ENCODE assay signal across 1 cellular context in the genomic region with DNA sequence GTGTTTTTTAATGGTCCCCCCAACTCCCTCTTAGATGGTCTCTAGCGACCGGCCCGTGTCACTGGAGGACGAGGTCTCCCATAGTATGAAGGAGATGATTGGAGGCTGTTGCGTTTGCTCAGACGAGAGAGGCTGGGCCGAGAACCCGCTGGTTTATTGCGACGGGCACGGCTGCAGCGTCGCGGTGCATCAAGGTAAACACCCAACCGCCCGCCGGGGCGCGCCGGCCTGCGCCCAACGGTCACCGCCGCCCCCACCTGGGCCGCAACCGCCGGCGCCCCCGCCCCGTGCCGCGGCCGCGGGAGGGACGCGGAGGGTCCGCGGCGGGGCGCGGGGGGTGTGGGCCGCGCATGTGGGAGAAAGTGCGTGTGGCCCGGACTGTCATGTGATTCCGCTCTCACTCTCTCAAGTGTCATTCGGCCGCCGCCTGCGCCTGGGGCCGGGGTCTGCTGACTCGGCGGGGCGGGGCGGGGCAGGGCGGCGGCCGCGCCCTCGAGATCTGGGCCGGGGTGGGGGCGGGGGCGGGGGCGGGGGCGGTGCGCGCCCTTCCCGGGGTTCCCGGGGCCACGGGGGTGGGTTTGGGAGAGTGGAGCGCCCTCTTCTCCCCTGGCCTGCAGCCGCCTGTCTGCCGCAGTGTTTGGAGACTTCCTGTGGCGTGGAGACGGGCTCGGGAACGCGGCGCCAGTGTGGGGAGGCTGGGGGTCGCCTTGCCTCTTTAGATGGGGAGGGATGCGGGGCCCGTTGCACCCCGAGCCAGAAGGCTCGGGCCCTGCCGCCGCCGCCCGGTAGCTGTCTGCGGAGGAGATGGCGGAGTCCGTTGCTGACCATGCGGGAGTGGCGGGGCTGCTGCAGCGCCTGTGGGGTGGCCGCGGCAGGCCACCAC.
TF ChIP-seq lines count a peak whose summit lies in the region.

No MANE protein-coding gene starts in this region.

TF ChIP-seq in K562, 482 proteins besides CTCF, POLR2A, EP300 and RAD21 (continued from another document and continues in another):
- TF ChIP-seq TFE3 (CRISPR knock-in tag; IDR thresholded peaks at IDR 0.05) (peak; percentile 17; the same call in 1 of the 2 replicates), HNRNPUL1 (IDR thresholded peaks at IDR 0.05; ENCODE audit: low read length) (no peak), ZBED1 (IDR thresholded peaks at IDR 0.05) (no peak), CBX3 (IDR thresholded peaks at IDR 0.05; ENCODE audit: borderline replicate concordance in 1 of 2, low read length in 2 of 2) (no peak), ZFP30 (CRISPR knock-in tag; IDR thresholded peaks at IDR 0.05; ENCODE audit: borderline replicate concordance) (no peak), ZFX (CRISPR knock-in tag; IDR thresholded peaks at IDR 0.05) (peak; percentile 62; the same call in 1 of the 2 replicates), GATAD2B (IDR thresholded peaks at IDR 0.05; ENCODE audit: borderline replicate concordance) (peak; percentile 66), SMARCC2 (IDR thresholded peaks at IDR 0.05; ENCODE audit: low read depth) (no peak), MTA2 (IDR thresholded peaks at IDR 0.05; ENCODE audit: low read depth) (no peak), TBP (optimal IDR thresholded peaks at IDR 0.05; ENCODE audit: low read depth, low read length) (peak; percentile 34), SIN3A (IDR thresholded peaks at IDR 0.05; ENCODE audit: borderline replicate concordance in 2 of 2, control insufficient read depth in 1 of 2, low read depth in 2 of 2, low read length in 2 of 2) (peak in 1 of 2 experiments; percentile 45; a peak in 1 of 4 replicates), ZNF699 (CRISPR knock-in tag; IDR thresholded peaks at IDR 0.05; ENCODE audit: insufficient replicate concordance) (no peak), MNT (conservative IDR thresholded peaks at IDR 0.05) (peak in 1 of 2 experiments; percentile 67; a peak in 2 of 4 replicates), ZBTB7A (IDR thresholded peaks at IDR 0.05; ENCODE audit: borderline replicate concordance, control insufficient read depth, low read depth, low read length) (peak; percentile 84; the same call in 1 of the 2 replicates), RBM17 (IDR thresholded peaks at IDR 0.05; ENCODE audit: borderline replicate concordance, low read depth, low read length) (no peak), KLF1 (tag; IDR thresholded peaks at IDR 0.05) (no peak), CHD2 (IDR thresholded peaks at IDR 0.05; ENCODE audit: low read depth, low read length) (no peak), NONO (IDR thresholded peaks at IDR 0.05; ENCODE audit: low read depth in 2 of 2, low read length in 1 of 2) (peak in 1 of 2 experiments; percentile 70; a peak in 1 of 4 replicates), ETS1 (conservative IDR thresholded peaks at IDR 0.05; ENCODE audit: control insufficient read depth, low read depth, low read length) (0 out of 2 replicates have a peak, but pooled peaks have one; percentile 30), OTX1 (CRISPR knock-in tag; IDR thresholded peaks at IDR 0.05) (no peak), COPS2 (conservative IDR thresholded peaks at IDR 0.05) (no peak), NR1H2 (CRISPR knock-in tag; IDR thresholded peaks at IDR 0.05) (no peak), GTF2A2 (tag; IDR thresholded peaks at IDR 0.05) (no peak), ZNF311 (CRISPR knock-in tag; IDR thresholded peaks at IDR 0.05) (no peak), SIN3B (IDR thresholded peaks at IDR 0.05; ENCODE audit: low read depth) (0 out of 2 replicates have a peak, but pooled peaks have one; percentile 40), TCF7 (IDR thresholded peaks at IDR 0.05; ENCODE audit: borderline replicate concordance) (no peak), RB1 (IDR thresholded peaks at IDR 0.05; ENCODE audit: low read depth) (peak; percentile 37; the same call in 1 of the 2 replicates), PHF20 (IDR thresholded peaks at IDR 0.05; ENCODE audit: partially characterized antibody) (no peak), SRF (CRISPR knock-in tag; IDR thresholded peaks at IDR 0.05) (no peak), KAT8 (IDR thresholded peaks at IDR 0.05; ENCODE audit: low read depth) (no peak), ZNF436 (CRISPR knock-in tag; IDR thresholded peaks at IDR 0.05) (no peak), ZNF77 (CRISPR knock-in tag; IDR thresholded peaks at IDR 0.05) (no peak), ZNF121 (CRISPR knock-in tag; conservative IDR thresholded peaks at IDR 0.05) (no peak), KAT7 (CRISPR knock-in tag; IDR thresholded peaks at IDR 0.05; ENCODE audit: borderline replicate concordance) (no peak)
- TF ChIP-seq, protein P1, sequence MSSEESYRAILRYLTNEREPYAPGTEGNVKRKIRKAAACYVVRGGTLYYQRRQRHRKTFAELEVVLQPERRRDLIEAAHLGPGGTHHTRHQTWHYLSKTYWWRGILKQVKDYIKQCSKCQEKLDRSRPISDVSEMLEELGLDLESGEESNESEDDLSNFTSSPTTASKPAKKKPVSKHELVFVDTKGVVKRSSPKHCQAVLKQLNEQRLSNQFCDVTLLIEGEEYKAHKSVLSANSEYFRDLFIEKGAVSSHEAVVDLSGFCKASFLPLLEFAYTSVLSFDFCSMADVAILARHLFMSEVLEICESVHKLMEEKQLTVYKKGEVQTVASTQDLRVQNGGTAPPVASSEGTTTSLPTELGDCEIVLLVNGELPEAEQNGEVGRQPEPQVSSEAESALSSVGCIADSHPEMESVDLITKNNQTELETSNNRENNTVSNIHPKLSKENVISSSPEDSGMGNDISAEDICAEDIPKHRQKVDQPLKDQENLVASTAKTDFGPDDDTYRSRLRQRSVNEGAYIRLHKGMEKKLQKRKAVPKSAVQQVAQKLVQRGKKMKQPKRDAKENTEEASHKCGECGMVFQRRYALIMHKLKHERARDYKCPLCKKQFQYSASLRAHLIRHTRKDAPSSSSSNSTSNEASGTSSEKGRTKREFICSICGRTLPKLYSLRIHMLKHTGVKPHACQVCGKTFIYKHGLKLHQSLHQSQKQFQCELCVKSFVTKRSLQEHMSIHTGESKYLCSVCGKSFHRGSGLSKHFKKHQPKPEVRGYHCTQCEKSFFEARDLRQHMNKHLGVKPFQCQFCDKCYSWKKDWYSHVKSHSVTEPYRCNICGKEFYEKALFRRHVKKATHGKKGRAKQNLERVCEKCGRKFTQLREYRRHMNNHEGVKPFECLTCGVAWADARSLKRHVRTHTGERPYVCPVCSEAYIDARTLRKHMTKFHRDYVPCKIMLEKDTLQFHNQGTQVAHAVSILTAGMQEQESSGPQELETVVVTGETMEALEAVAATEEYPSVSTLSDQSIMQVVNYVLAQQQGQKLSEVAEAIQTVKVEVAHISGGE (CRISPR knock-in tag; IDR thresholded peaks at IDR 0.05): no peak; a peak in 1 of 6 replicates
- TF ChIP-seq, protein P2, sequence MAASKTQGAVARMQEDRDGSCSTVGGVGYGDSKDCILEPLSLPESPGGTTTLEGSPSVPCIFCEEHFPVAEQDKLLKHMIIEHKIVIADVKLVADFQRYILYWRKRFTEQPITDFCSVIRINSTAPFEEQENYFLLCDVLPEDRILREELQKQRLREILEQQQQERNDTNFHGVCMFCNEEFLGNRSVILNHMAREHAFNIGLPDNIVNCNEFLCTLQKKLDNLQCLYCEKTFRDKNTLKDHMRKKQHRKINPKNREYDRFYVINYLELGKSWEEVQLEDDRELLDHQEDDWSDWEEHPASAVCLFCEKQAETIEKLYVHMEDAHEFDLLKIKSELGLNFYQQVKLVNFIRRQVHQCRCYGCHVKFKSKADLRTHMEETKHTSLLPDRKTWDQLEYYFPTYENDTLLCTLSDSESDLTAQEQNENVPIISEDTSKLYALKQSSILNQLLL (CRISPR knock-in tag; IDR thresholded peaks at IDR 0.05; ENCODE audit: borderline replicate concordance): no peak
- TF ChIP-seq, protein P3, sequence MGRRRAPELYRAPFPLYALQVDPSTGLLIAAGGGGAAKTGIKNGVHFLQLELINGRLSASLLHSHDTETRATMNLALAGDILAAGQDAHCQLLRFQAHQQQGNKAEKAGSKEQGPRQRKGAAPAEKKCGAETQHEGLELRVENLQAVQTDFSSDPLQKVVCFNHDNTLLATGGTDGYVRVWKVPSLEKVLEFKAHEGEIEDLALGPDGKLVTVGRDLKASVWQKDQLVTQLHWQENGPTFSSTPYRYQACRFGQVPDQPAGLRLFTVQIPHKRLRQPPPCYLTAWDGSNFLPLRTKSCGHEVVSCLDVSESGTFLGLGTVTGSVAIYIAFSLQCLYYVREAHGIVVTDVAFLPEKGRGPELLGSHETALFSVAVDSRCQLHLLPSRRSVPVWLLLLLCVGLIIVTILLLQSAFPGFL (CRISPR knock-in tag; IDR thresholded peaks at IDR 0.05): no peak
- TF ChIP-seq, protein P4, sequence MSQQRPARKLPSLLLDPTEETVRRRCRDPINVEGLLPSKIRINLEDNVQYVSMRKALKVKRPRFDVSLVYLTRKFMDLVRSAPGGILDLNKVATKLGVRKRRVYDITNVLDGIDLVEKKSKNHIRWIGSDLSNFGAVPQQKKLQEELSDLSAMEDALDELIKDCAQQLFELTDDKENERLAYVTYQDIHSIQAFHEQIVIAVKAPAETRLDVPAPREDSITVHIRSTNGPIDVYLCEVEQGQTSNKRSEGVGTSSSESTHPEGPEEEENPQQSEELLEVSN (IDR thresholded peaks at IDR 0.05; ENCODE audit: borderline replicate concordance in 1 of 2, extremely low read depth in 1 of 2, insufficient read depth in 1 of 2, insufficient read length in 1 of 2, low read depth in 1 of 2, low read length in 1 of 2, poor library complexity in 1 of 2, severe bottlenecking in 1 of 2): peak in 1 of 2 experiments; percentile 49
- TF ChIP-seq, protein P5, sequence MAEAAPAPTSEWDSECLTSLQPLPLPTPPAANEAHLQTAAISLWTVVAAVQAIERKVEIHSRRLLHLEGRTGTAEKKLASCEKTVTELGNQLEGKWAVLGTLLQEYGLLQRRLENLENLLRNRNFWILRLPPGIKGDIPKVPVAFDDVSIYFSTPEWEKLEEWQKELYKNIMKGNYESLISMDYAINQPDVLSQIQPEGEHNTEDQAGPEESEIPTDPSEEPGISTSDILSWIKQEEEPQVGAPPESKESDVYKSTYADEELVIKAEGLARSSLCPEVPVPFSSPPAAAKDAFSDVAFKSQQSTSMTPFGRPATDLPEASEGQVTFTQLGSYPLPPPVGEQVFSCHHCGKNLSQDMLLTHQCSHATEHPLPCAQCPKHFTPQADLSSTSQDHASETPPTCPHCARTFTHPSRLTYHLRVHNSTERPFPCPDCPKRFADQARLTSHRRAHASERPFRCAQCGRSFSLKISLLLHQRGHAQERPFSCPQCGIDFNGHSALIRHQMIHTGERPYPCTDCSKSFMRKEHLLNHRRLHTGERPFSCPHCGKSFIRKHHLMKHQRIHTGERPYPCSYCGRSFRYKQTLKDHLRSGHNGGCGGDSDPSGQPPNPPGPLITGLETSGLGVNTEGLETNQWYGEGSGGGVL (CRISPR knock-in tag; IDR thresholded peaks at IDR 0.05): no peak
- TF ChIP-seq, protein P6, sequence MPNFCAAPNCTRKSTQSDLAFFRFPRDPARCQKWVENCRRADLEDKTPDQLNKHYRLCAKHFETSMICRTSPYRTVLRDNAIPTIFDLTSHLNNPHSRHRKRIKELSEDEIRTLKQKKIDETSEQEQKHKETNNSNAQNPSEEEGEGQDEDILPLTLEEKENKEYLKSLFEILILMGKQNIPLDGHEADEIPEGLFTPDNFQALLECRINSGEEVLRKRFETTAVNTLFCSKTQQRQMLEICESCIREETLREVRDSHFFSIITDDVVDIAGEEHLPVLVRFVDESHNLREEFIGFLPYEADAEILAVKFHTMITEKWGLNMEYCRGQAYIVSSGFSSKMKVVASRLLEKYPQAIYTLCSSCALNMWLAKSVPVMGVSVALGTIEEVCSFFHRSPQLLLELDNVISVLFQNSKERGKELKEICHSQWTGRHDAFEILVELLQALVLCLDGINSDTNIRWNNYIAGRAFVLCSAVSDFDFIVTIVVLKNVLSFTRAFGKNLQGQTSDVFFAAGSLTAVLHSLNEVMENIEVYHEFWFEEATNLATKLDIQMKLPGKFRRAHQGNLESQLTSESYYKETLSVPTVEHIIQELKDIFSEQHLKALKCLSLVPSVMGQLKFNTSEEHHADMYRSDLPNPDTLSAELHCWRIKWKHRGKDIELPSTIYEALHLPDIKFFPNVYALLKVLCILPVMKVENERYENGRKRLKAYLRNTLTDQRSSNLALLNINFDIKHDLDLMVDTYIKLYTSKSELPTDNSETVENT (CRISPR knock-in tag; IDR thresholded peaks at IDR 0.05): 0 out of 2 replicates have a peak, but pooled peaks have one; percentile 44
- TF ChIP-seq, protein P7, sequence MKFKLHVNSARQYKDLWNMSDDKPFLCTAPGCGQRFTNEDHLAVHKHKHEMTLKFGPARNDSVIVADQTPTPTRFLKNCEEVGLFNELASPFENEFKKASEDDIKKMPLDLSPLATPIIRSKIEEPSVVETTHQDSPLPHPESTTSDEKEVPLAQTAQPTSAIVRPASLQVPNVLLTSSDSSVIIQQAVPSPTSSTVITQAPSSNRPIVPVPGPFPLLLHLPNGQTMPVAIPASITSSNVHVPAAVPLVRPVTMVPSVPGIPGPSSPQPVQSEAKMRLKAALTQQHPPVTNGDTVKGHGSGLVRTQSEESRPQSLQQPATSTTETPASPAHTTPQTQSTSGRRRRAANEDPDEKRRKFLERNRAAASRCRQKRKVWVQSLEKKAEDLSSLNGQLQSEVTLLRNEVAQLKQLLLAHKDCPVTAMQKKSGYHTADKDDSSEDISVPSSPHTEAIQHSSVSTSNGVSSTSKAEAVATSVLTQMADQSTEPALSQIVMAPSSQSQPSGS (CRISPR knock-in tag; IDR thresholded peaks at IDR 0.05): no peak
